ENCODE assay signal across 20 cellular contexts in genomic region chr7:22204312-22204711, GRCh38.
DNase-seq lines count a peak whose midpoint lies in the region; ATAC-seq, FAIRE-seq and TF ChIP-seq lines count a peak whose summit lies in the region.
"Had no signal": no experiment of that assay in that cellular context is flagged by ENCODE, and none has a peak within 500 bp of the region (broad histone marks: within the 10 kb centered on the region; RNA-seq: fewer than 3 reads in every experiment).

No MANE protein-coding gene starts in this region.

- H3K36me3 ChIP-seq in upper lobe of right lung (peaks cover 23% of the 10 kb centered on the region), pancreas (no peaks in the 10 kb centered on the region)

- 77 to 83% methylated on average over 4 of the region's 4 CpGs for WGBS in pancreas, 2 donors

- no peak for ATAC-seq in activated T-cell treated with anti-CD3 and anti-CD28 coated beads, Interleukin-2, amount 50 U/mL, for 72 hours (replicated peaks in 1 of 2)
- ATAC-seq in upper lobe of right lung, result peak; percentile 35
- ATAC-seq in pancreas, result no peak
- ATAC-seq: GM23338 had no signal

- H3K4me3 ChIP-seq in upper lobe of right lung, result no peak overlapping the region
- no peak overlapping the region for H3K4me3 ChIP-seq in pancreas
- H3K4me3 ChIP-seq: BLaER1 treated with 17β-estradiol and CSF1 and Interleukin-3, amounts not matched to agents 10 nM and 100 nM; GM23338 had no signal

- H3K9me3 Mint-ChIP-seq in activated T-cell treated with anti-CD3 and anti-CD28 coated beads, Interleukin-2, amount 50 U/mL, for 72 hours, result no peaks in the 10 kb centered on the region
- no peaks in the 10 kb centered on the region for H3K9me3 Mint-ChIP-seq in activated T-cell treated with anti-CD3 and anti-CD28 coated beads, Interleukin-2, amount 50 U/mL, for 24 hours
- no peaks in the 10 kb centered on the region for H3K9me3 Mint-ChIP-seq in nephron
- H3K9me3 Mint-ChIP-seq: CD8-positive, alpha-beta memory T cell; GM23338 had no signal

- TF ChIP-seq CTCF in nephron (IDR thresholded peaks at IDR 0.05; ENCODE audit: unreplicated experiment in 3 of 3), result no peak
- TF ChIP-seq CTCF in upper lobe of right lung (IDR thresholded peaks at IDR 0.05), result no peak
- no peak for TF ChIP-seq CTCF in pancreas (IDR thresholded peaks at IDR 0.05)

- H3K27ac ChIP-seq in upper lobe of right lung (peak overlapping the region; percentile 45), pancreas (no peak overlapping the region)
- H3K27ac ChIP-seq: 22Rv1; BLaER1 treated with 17β-estradiol and CSF1 and Interleukin-3, amounts not matched to agents 10 nM and 100 nM had no signal

- intact Hi-C loops in upper lobe of right lung (cut with DNase I) (no loop called here), pancreas (cut with DNase I) (no loop called here)

- no peak for FAIRE-seq in pancreas (lab: Jason Lieb, UNC)
- FAIRE-seq: GM12891, GM18507 had no signal

- H3K27me3 ChIP-seq in upper lobe of right lung (no peaks in the 10 kb centered on the region), pancreas (no peaks in the 10 kb centered on the region)
- H3K27me3 ChIP-seq: BLaER1 treated with 17β-estradiol and CSF1 and Interleukin-3, amounts not matched to agents 10 nM and 100 nM had no signal

- H3K27ac Mint-ChIP-seq in activated T-cell treated with anti-CD3 and anti-CD28 coated beads, Interleukin-2, amount 50 U/mL, for 72 hours, result peak overlapping the region; percentile 54
- H3K27ac Mint-ChIP-seq in activated T-cell treated with anti-CD3 and anti-CD28 coated beads, Interleukin-2, amount 50 U/mL, for 24 hours, result no peak overlapping the region
- peak overlapping the region; percentile 8 to 85 (median 74) for H3K27ac Mint-ChIP-seq in nephron
- H3K27ac Mint-ChIP-seq: GM23338 had no signal

- no peak overlapping the region for H3K4me3 Mint-ChIP-seq in activated T-cell treated with anti-CD3 and anti-CD28 coated beads, Interleukin-2, amount 50 U/mL, for 72 hours
- no peak overlapping the region for H3K4me3 Mint-ChIP-seq in activated T-cell treated with anti-CD3 and anti-CD28 coated beads, Interleukin-2, amount 50 U/mL, for 24 hours
- no peak overlapping the region for H3K4me3 Mint-ChIP-seq in nephron
- H3K4me3 Mint-ChIP-seq: CD8-positive, alpha-beta memory T cell; GM23338 had no signal

- no peaks in the 10 kb centered on the region for H3K4me1 Mint-ChIP-seq in activated T-cell treated with anti-CD3 and anti-CD28 coated beads, Interleukin-2, amount 50 U/mL, for 72 hours (ENCODE audit: low read depth)
- no peaks in the 10 kb centered on the region for H3K4me1 Mint-ChIP-seq in activated T-cell treated with anti-CD3 and anti-CD28 coated beads, Interleukin-2, amount 50 U/mL, for 24 hours (ENCODE audit: low read depth)
- H3K4me1 Mint-ChIP-seq in nephron, result peaks cover 45% of the 10 kb centered on the region
- H3K4me1 Mint-ChIP-seq: CD8-positive, alpha-beta memory T cell had no signal

- H3K4me1 ChIP-seq in upper lobe of right lung (peaks cover 48% of the 10 kb centered on the region), pancreas (peaks cover 16 to 46% (median 32%) of the 10 kb centered on the region in 3 donors)
- H3K4me1 ChIP-seq: BLaER1 treated with 17β-estradiol and CSF1 and Interleukin-3, amounts not matched to agents 10 nM and 100 nM had no signal

- H3K9me3 ChIP-seq in upper lobe of right lung (no peaks in the 10 kb centered on the region), pancreas (no peaks in the 10 kb centered on the region)
- H3K9me3 ChIP-seq: BLaER1 treated with 17β-estradiol and CSF1 and Interleukin-3, amounts not matched to agents 10 nM and 100 nM had no signal

- DNase-seq in activated T-cell treated with anti-CD3 and anti-CD28 coated beads, Interleukin-2, amount 50 U/mL, for 72 hours, result no peak
- no peak for DNase-seq in activated T-cell treated with anti-CD3 and anti-CD28 coated beads, Interleukin-2, amount 50 U/mL, for 24 hours
- peak; percentile 3 for DNase-seq in fibroblast of gingiva (ENCODE audit: low read depth)
- no peak for DNase-seq in upper lobe of right lung
- DNase-seq in NCI-H82 treated with DMSO at 0.1 percent for 48 hours (lab: John Stamatoyannopoulos, UW; ENCODE audit: unreplicated experiment), result no peak
- DNase-seq in COLO668 (lab: John Stamatoyannopoulos, UW; ENCODE audit: unreplicated experiment), result no peak
- DNase-seq in pancreas, result no peak
- DNase-seq: CD8-positive, alpha-beta memory T cell; GF-D8; KG1; NCI-H1417 treated with DMSO at 0.1 percent for 48 hours; NCI-H1930; NCI-H69; RPMI8226 had no signal

- H3K36me3 Mint-ChIP-seq in activated T-cell treated with anti-CD3 and anti-CD28 coated beads, Interleukin-2, amount 50 U/mL, for 72 hours (ENCODE audit: insufficient read depth in 2 of 2), result no peaks in the 10 kb centered on the region
- no peaks in the 10 kb centered on the region for H3K36me3 Mint-ChIP-seq in activated T-cell treated with anti-CD3 and anti-CD28 coated beads, Interleukin-2, amount 50 U/mL, for 24 hours (ENCODE audit: low read depth)
- H3K36me3 Mint-ChIP-seq in nephron (ENCODE audit: low read depth), result no peaks in the 10 kb centered on the region
- H3K36me3 Mint-ChIP-seq: CD8-positive, alpha-beta memory T cell had no signal

- H3K27me3 Mint-ChIP-seq in activated T-cell treated with anti-CD3 and anti-CD28 coated beads, Interleukin-2, amount 50 U/mL, for 72 hours (ENCODE audit: low read depth), result peaks cover 7% of the 10 kb centered on the region
- H3K27me3 Mint-ChIP-seq in activated T-cell treated with anti-CD3 and anti-CD28 coated beads, Interleukin-2, amount 50 U/mL, for 24 hours, result no peaks in the 10 kb centered on the region
- peaks cover 3% of the 10 kb centered on the region for H3K27me3 Mint-ChIP-seq in nephron (ENCODE audit: low read depth)
